Comparison of ENCODE assay signal across 1 cellular context in genomic region chr19:6737284-6737872, GRCh38.
TF ChIP-seq lines count a peak whose summit lies in the region.

TSS of gene GPR108 (minus strand) at chr19:6737580. CDS start at chr19:6737576, 4 bp downstream.

TF ChIP-seq in K562, 482 proteins besides CTCF, POLR2A, EP300 and RAD21 (continued from another document and continues in another):
- TF ChIP-seq RERE (CRISPR knock-in tag; IDR thresholded peaks at IDR 0.05; ENCODE audit: borderline replicate concordance) (no peak), SIN3B (IDR thresholded peaks at IDR 0.05; ENCODE audit: low read depth) (peak; percentile 55; the same call in 1 of the 2 replicates), DDX20 (tag; IDR thresholded peaks at IDR 0.05; ENCODE audit: low read depth) (no peak), ZBTB1 (CRISPR knock-in tag; IDR thresholded peaks at IDR 0.05; ENCODE audit: borderline replicate concordance, low read depth) (no peak), SOX6 (IDR thresholded peaks at IDR 0.05) (no peak; the same call in 1 of the 2 replicates), CHD4 (IDR thresholded peaks at IDR 0.05; ENCODE audit: insufficient read depth, insufficient replicate concordance, low read depth, low read length, poor library complexity, severe bottlenecking) (no peak), BRD4 (IDR thresholded peaks at IDR 0.05) (no peak), RBM14 (IDR thresholded peaks at IDR 0.05; ENCODE audit: borderline replicate concordance, insufficient read depth, low read depth, low read length) (no peak), CHD1 (IDR thresholded peaks at IDR 0.05; ENCODE audit: low read length) (no peak), BCOR (IDR thresholded peaks at IDR 0.05) (no peak), NEUROD1 (IDR thresholded peaks at IDR 0.05; ENCODE audit: borderline replicate concordance, low read depth, low read length, partially characterized antibody) (peak; percentile 99), ZNF780A (CRISPR knock-in tag; IDR thresholded peaks at IDR 0.05) (no peak), HMG20B (CRISPR knock-in tag; IDR thresholded peaks at IDR 0.05) (no peak), KDM5B (IDR thresholded peaks at IDR 0.05; ENCODE audit: insufficient replicate concordance, low read depth, low read length) (no peak), NELFE (IDR thresholded peaks at IDR 0.05; ENCODE audit: insufficient read depth, insufficient read length) (no peak), KLF10 (CRISPR knock-in tag; IDR thresholded peaks at IDR 0.05) (no peak), RBBP5 (IDR thresholded peaks at IDR 0.05; ENCODE audit: borderline replicate concordance, insufficient read depth, low read length, poor library complexity, severe bottlenecking) (no peak), HMG20A (CRISPR knock-in tag; conservative IDR thresholded peaks at IDR 0.05) (no peak), CREBBP (IDR thresholded peaks at IDR 0.05; ENCODE audit: low read depth, low read length) (no peak), DEAF1 (CRISPR knock-in tag; IDR thresholded peaks at IDR 0.05) (no peak), L3MBTL2 (IDR thresholded peaks at IDR 0.05) (0 out of 2 replicates have a peak, but pooled peaks have one; percentile 7), CBFA2T3 (IDR thresholded peaks at IDR 0.05) (no peak), PTRF (tag; IDR thresholded peaks at IDR 0.05) (no peak), PYGO2 (tag; IDR thresholded peaks at IDR 0.05) (no peak), EGR1 (conservative IDR thresholded peaks at IDR 0.05) (no peak), ZNF24 (IDR thresholded peaks at IDR 0.05) (no peak), GTF2B (IDR thresholded peaks at IDR 0.05; ENCODE audit: extremely low read depth, insufficient read length) (no peak), FUS (optimal IDR thresholded peaks at IDR 0.05; ENCODE audit: low read depth, low read length) (no peak), CEBPZ (IDR thresholded peaks at IDR 0.05; ENCODE audit: borderline replicate concordance, low read depth, low read length) (peak; percentile 99), ATF6 (CRISPR knock-in tag; IDR thresholded peaks at IDR 0.05) (no peak), PHB (CRISPR knock-in tag; IDR thresholded peaks at IDR 0.05) (peak; percentile 73; the same call in 1 of the 2 replicates), E2F1 (CRISPR knock-in tag; IDR thresholded peaks at IDR 0.05) (no peak), RBM22 (IDR thresholded peaks at IDR 0.05; ENCODE audit: low read depth, low read length, poor library complexity, severe bottlenecking) (peak; percentile 92), HDAC3 (IDR thresholded peaks at IDR 0.05; ENCODE audit: borderline replicate concordance, partially characterized antibody) (peak; percentile 11), FOS (IDR thresholded peaks at IDR 0.05; ENCODE audit: extremely low read depth, insufficient read length) (peak; percentile 100), TAF1 (IDR thresholded peaks at IDR 0.05; ENCODE audit: control insufficient read depth, extremely low read depth, insufficient read depth, low read length, severe bottlenecking) (peak; percentile 10), ZNF277 (CRISPR knock-in tag; IDR thresholded peaks at IDR 0.05; ENCODE audit: borderline replicate concordance) (no peak), FIP1L1 (IDR thresholded peaks at IDR 0.05; ENCODE audit: low read depth, low read length, poor library complexity, severe bottlenecking) (peak; percentile 75), GATAD2B (IDR thresholded peaks at IDR 0.05; ENCODE audit: borderline replicate concordance) (no peak), MTA3 (IDR thresholded peaks at IDR 0.05; ENCODE audit: borderline replicate concordance) (peak; percentile 37; the same call in 1 of the 2 replicates), CBFA2T2 (conservative IDR thresholded peaks at IDR 0.05) (no peak), POLR2AphosphoS5 (IDR thresholded peaks at IDR 0.05; ENCODE audit: control insufficient read depth, insufficient read depth, low read depth, low read length) (no peak), POLR2AphosphoS2 (IDR thresholded peaks at IDR 0.05; ENCODE audit: low read length) (no peak), ZNF449 (CRISPR knock-in tag; IDR thresholded peaks at IDR 0.05) (no peak), ZC3H4 (CRISPR knock-in tag; IDR thresholded peaks at IDR 0.05; ENCODE audit: borderline replicate concordance) (no peak), HEY1 (CRISPR knock-in tag; IDR thresholded peaks at IDR 0.05; ENCODE audit: borderline replicate concordance) (no peak), PURB (CRISPR knock-in tag; IDR thresholded peaks at IDR 0.05; ENCODE audit: low read depth) (no peak), ILF3 (IDR thresholded peaks at IDR 0.05; ENCODE audit: borderline replicate concordance) (no peak; the same call in 1 of the 2 replicates), KDM2B (CRISPR knock-in tag; IDR thresholded peaks at IDR 0.05) (no peak), NCOA2 (IDR thresholded peaks at IDR 0.05; ENCODE audit: partially characterized antibody in 2 of 2) (no peak), TCF7 (IDR thresholded peaks at IDR 0.05; ENCODE audit: borderline replicate concordance) (no peak), MAFF (IDR thresholded peaks at IDR 0.05; ENCODE audit: low read length) (peak; percentile 56; the same call in 1 of the 2 replicates), XRCC4 (IDR thresholded peaks at IDR 0.05; ENCODE audit: extremely low read depth, insufficient read depth, insufficient read length) (no peak), ATF7 (IDR thresholded peaks at IDR 0.05) (peak; percentile 100)
